ENCODE assay signal across 14 cellular contexts in the genomic region with DNA sequence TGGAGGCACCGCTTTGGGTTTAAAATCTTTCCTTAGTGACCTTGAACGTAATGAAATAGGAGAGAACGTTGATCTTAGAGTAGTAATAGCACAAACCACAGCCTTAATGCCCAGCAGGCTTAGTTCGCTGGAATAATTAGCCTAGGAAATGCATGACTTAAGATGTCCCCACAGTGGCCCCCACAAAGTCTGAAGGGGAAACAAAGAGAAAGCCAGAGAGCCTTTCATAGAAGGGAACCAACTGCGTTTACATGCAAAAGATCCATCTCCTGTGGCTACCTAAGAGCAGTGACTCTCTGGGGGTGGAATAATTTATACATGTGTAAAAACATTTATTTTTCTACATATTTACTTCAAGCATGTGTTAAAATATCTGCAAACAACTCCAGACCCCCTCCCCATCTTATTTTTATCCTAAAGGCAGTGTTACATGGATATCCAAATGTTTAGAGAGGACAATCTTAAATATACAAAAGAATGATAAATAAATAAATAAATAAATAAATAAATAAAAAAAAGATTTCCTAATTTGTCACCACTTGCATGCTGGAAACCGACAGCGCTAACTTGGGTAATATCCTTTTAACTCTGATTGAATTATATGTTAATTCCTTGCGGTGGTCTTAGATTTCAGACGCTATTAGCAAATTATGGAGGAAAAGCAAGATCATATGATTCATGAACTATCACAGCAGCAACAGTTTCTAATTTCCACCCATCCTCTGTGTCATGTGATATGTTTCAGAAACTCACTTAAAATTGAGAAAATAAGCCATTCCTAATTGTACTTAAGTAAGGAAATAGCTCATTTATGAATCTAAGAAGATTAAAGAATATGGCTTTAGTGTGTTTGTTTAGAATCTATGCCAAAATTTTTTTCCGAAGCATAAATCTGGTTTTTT. TPM values are rescaled to one million over a fixed set of nuclear protein-coding genes. Genes with fewer than 3 reads are reported as not detected.
DNase-seq lines count a peak whose midpoint lies in the region; ATAC-seq and TF ChIP-seq lines count a peak whose summit lies in the region.
"Had no signal": no experiment of that assay in that cellular context is flagged by ENCODE, and none has a peak within 500 bp of the region (broad histone marks: within the 10 kb centered on the region; RNA-seq: fewer than 3 reads in every experiment).

No MANE protein-coding gene starts in this region.

- 57 to 63% (median 62%) methylated on average over 10 of the region's 10 CpGs for WGBS in psoas muscle, 3 donors

- H3K4me3 ChIP-seq in BLaER1 (no peak overlapping the region), psoas muscle (peak overlapping the region; percentile 39)
- H3K4me3 ChIP-seq: HAP-1 had no signal

- peaks cover 14% of the 10 kb centered on the region for H3K4me1 ChIP-seq in BLaER1
- H3K4me1 ChIP-seq in psoas muscle, result peaks cover 6% of the 10 kb centered on the region

- TF ChIP-seq CTCF in psoas muscle (IDR thresholded peaks at IDR 0.05), result no peak
- no peak for TF ChIP-seq CTCF in endothelial cell (IDR thresholded peaks at IDR 0.05; ENCODE audit: unreplicated experiment)

- H3K36me3 Mint-ChIP-seq in endothelial cell (ENCODE audit: low read depth, unreplicated experiment), result no peaks in the 10 kb centered on the region
- H3K36me3 Mint-ChIP-seq: activated CD8-positive, alpha-beta memory T cell treated with anti-CD3 and anti-CD28 coated beads, Interleukin-2, amount 10 ng/mL, durations not matched to agents 7 days and 5 days; CD4-positive, CD25-positive, alpha-beta regulatory T cell had no signal

- H3K4me3 Mint-ChIP-seq in endothelial cell (ENCODE audit: unreplicated experiment), result no peak overlapping the region
- H3K4me3 Mint-ChIP-seq: CD4-positive, CD25-positive, alpha-beta regulatory T cell had no signal

- peak; percentile 70 for DNase-seq in NCI-H82 (lab: John Stamatoyannopoulos, UW)
- peak; percentile 58 for DNase-seq in fibroblast of peridontal ligament (ENCODE audit: extremely low read depth)
- no peak for DNase-seq in psoas muscle
- no peak for DNase-seq in NCI-H526 (lab: John Stamatoyannopoulos, UW)
- DNase-seq in endothelial cell (ENCODE audit: low spot score), result no peak
- no peak for DNase-seq in activated T-cell treated with anti-CD3 and anti-CD28 coated beads, Interleukin-2, amount 50 U/mL, for 48 hours
- DNase-seq: activated CD8-positive, alpha-beta memory T cell treated with anti-CD3 and anti-CD28 coated beads, Interleukin-2, amount 10 ng/mL, durations not matched to agents 7 days and 5 days; amniotic stem cell; CD4-positive, CD25-positive, alpha-beta regulatory T cell; NCI-H748 treated with DMSO at 0.1 percent for 48 hours; posterior cingulate gyrus had no signal

- H3K4me1 Mint-ChIP-seq in endothelial cell (ENCODE audit: unreplicated experiment), result peaks cover 35% of the 10 kb centered on the region

- peak overlapping the region; percentile 58 for H3K4me2 ChIP-seq in BLaER1

- intact Hi-C loops in psoas muscle (cut with DNase I), result no loop called here

- H4K20me1 ChIP-seq in BLaER1, result no peaks in the 10 kb centered on the region

- H3K27me3 Mint-ChIP-seq in endothelial cell (ENCODE audit: unreplicated experiment), result no peaks in the 10 kb centered on the region

- H3K27ac ChIP-seq in BLaER1, result no peak overlapping the region
- H3K27ac ChIP-seq in psoas muscle, result no peak overlapping the region

- ATAC-seq in psoas muscle (no peak), HG02798 (IDR thresholded peaks at IDR 0.05; ENCODE audit: poor library complexity, unreplicated experiment) (no peak)
- ATAC-seq: activated CD8-positive, alpha-beta memory T cell treated with anti-CD3 and anti-CD28 coated beads, Interleukin-2, amount 10 ng/mL, durations not matched to agents 7 days and 5 days had no signal

- H3K9ac ChIP-seq in BLaER1, result no peak overlapping the region

- H3K9me3 Mint-ChIP-seq in endothelial cell (ENCODE audit: unreplicated experiment), result peaks cover 3% of the 10 kb centered on the region

- H3K27ac Mint-ChIP-seq in endothelial cell (ENCODE audit: unreplicated experiment), result no peak overlapping the region
- H3K27ac Mint-ChIP-seq: activated CD8-positive, alpha-beta memory T cell treated with anti-CD3 and anti-CD28 coated beads, Interleukin-2, amount 10 ng/mL, durations not matched to agents 7 days and 5 days; CD4-positive, CD25-positive, alpha-beta regulatory T cell had no signal

- H3K9me3 ChIP-seq in BLaER1, result no peaks in the 10 kb centered on the region
- no peaks in the 10 kb centered on the region for H3K9me3 ChIP-seq in psoas muscle
- H3K9me3 ChIP-seq: HAP-1 had no signal

- no peaks in the 10 kb centered on the region for H3K27me3 ChIP-seq in BLaER1
- H3K27me3 ChIP-seq in psoas muscle (ENCODE audit: insufficient read depth in 3 of 3, low read length in 2 of 3), result peaks cover 0 to 27% (median 0%) of the 10 kb centered on the region in 3 donors

- H3K36me3 ChIP-seq in BLaER1 (no peaks in the 10 kb centered on the region), psoas muscle (ENCODE audit: insufficient read depth in 1 of 2, low read depth in 1 of 2) (no peaks in the 10 kb centered on the region)
- H3K36me3 ChIP-seq: HAP-1 had no signal

RNA-seq across cellular contexts. Expression of a gene that starts 23.4 kb away (rescaled TPM):
- total RNA-seq in psoas muscle, result 10 to 100 TPM in 3 of 4 donors, 1 to 10 TPM in 1; 6.8 to 53.1 (median 19.6) TPM
- 1 to 10 TPM; 1.1 to 5.0 (median 4.2) TPM for polyA plus RNA-seq in psoas muscle
- 1.2 TPM for total RNA-seq in endothelial cell (ENCODE audit: unreplicated experiment)
- total RNA-seq: CD4-positive, CD25-positive, alpha-beta regulatory T cell had no signal

Comparison
In these comparisons a context has a peak if more than half of its experiments do, and no peak if none do; other contexts are left out.
1. DNase-seq: peak in NCI-H82 (single experiment) and fibroblast of peridontal ligament (single experiment); none in psoas muscle (0 of 2), NCI-H526 (0 of 2), endothelial cell (single experiment) and activated T-cell treated with anti-CD3 and anti-CD28 coated beads, Interleukin-2, amount 50 U/mL, for 48 hours (0 of 2).